In the genomic region with DNA sequence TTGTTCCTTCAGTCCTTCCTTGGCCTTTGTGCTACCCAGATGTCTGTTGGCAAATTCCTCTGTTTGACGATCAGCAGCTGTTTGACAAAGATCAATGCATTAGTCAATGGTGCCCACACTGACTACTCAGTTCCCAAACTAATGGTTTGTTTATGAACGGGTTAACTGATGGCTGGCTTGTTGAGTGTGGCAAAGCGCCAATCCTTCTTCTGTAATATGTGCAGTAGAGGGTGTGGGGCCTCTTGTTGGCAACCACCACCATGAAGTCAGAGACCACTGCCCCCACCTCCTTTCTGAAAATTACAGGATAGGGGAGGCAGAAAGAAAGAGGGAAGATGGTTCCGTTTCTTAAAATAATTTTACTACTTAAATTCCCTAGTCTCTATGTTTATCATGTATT, we compare ENCODE assay signal across 21 cellular contexts. TPM values are rescaled to one million over a fixed set of nuclear protein-coding genes. Genes with fewer than 3 reads are reported as not detected.
DNase-seq lines count a peak whose midpoint lies in the region; ATAC-seq and TF ChIP-seq lines count a peak whose summit lies in the region.
"Had no signal": no experiment of that assay in that cellular context is flagged by ENCODE, and none has a peak within 500 bp of the region (broad histone marks: within the 10 kb centered on the region; RNA-seq: fewer than 3 reads in every experiment).

No MANE protein-coding gene starts in this region.

- H3K27me3 Mint-ChIP-seq in activated CD4-positive, alpha-beta T cell treated with anti-CD3 and anti-CD28 coated beads for 36 hours: peaks cover 51% of the 10 kb centered on the region
- peaks cover 51% of the 10 kb centered on the region for H3K27me3 Mint-ChIP-seq in activated CD4-positive, alpha-beta memory T cell treated with anti-CD3 and anti-CD28 coated beads, Interleukin-2, amount 10 ng/mL, durations not matched to agents 7 days and 5 days

- intact Hi-C loops in left ventricle myocardium inferior (cut with micrococcal nuclease) (no loop called here), left cardiac atrium (cut with DNase I) (no loop called here)
- intact Hi-C loops in activated CD4-positive, alpha-beta T cell treated with anti-CD3 and anti-CD28 coated beads for 36 hours (cut with DNase I, micrococcal nuclease): no loop called here

- no peaks in the 10 kb centered on the region for H3K36me3 Mint-ChIP-seq in activated CD4-positive, alpha-beta T cell treated with anti-CD3 and anti-CD28 coated beads for 36 hours (ENCODE audit: low read depth)
- no peaks in the 10 kb centered on the region for H3K36me3 Mint-ChIP-seq in activated CD4-positive, alpha-beta memory T cell treated with anti-CD3 and anti-CD28 coated beads, Interleukin-2, amount 10 ng/mL, durations not matched to agents 7 days and 5 days (ENCODE audit: low read depth)
- H3K36me3 Mint-ChIP-seq: activated naive CD4-positive, alpha-beta T cell treated with anti-CD3 and anti-CD28 coated beads, Interleukin-2, amount 10 ng/mL, durations not matched to agents 7 days and 5 days; stimulated activated memory B cell treated with anti-CD40 and anti-IgM and Interleukin-4, amounts not matched to agents 10 μg/mL and 1 μg/mL and 100 μg/mL, for 72 hours had no signal

- H3K4me3 ChIP-seq in left ventricle myocardium inferior (no peak overlapping the region), mesodermal cell (ENCODE audit: extremely low read depth, insufficient read depth, low read length, poor library complexity, severe bottlenecking) (no peak overlapping the region)
- H3K4me3 ChIP-seq: BLaER1 had no signal

- H3K36me3 ChIP-seq in left ventricle myocardium inferior: no peaks in the 10 kb centered on the region
- no peaks in the 10 kb centered on the region for H3K36me3 ChIP-seq in mesodermal cell (ENCODE audit: control insufficient read depth, insufficient read depth, low read length)
- H3K36me3 ChIP-seq: BLaER1 had no signal

- H3K4me1 ChIP-seq in left ventricle myocardium inferior (peaks cover 40% of the 10 kb centered on the region), mesodermal cell (ENCODE audit: control insufficient read depth, insufficient read depth, low read length, poor library complexity, severe bottlenecking) (peaks cover 28% of the 10 kb centered on the region)
- H3K4me1 ChIP-seq: BLaER1 had no signal

- TF ChIP-seq CTCF in left ventricle myocardium inferior (IDR thresholded peaks at IDR 0.05; ENCODE audit: borderline replicate concordance): no peak

- H3K27ac ChIP-seq in left ventricle myocardium inferior (replicated peaks): peak overlapping the region; percentile 77
- peak overlapping the region; percentile 95 for H3K27ac ChIP-seq in mesodermal cell (ENCODE audit: low read depth, low read length, severe bottlenecking)
- H3K27ac ChIP-seq: BLaER1 had no signal

- no peaks in the 10 kb centered on the region for H3K9me3 ChIP-seq in left ventricle myocardium inferior (replicated peaks)
- no peaks in the 10 kb centered on the region for H3K9me3 ChIP-seq in mesodermal cell (ENCODE audit: control insufficient read depth, low read length)

- in situ Hi-C loops in SK-MEL-5 (cut with HindIII; ENCODE audit: low pct_unique_long_range_greater_than_20kb, low sequenced_read_pairs): no loop called here

- H3K27me3 ChIP-seq in left ventricle myocardium inferior (ENCODE audit: low read depth): peaks cover 30% of the 10 kb centered on the region
- H3K27me3 ChIP-seq: BLaER1 had no signal

- no peaks in the 10 kb centered on the region for H3K9me3 Mint-ChIP-seq in activated CD4-positive, alpha-beta T cell treated with anti-CD3 and anti-CD28 coated beads for 36 hours (ENCODE audit: low read depth)
- H3K9me3 Mint-ChIP-seq in activated CD4-positive, alpha-beta memory T cell treated with anti-CD3 and anti-CD28 coated beads, Interleukin-2, amount 10 ng/mL, durations not matched to agents 7 days and 5 days: no peaks in the 10 kb centered on the region
- H3K9me3 Mint-ChIP-seq: activated naive CD4-positive, alpha-beta T cell treated with anti-CD3 and anti-CD28 coated beads, Interleukin-2, amount 10 ng/mL, durations not matched to agents 7 days and 5 days; activated T-cell treated with anti-CD3 and anti-CD28 coated beads, Interleukin-2, amount 50 U/mL, for 72 hours; central memory CD8-positive, alpha-beta T cell; stimulated activated memory B cell treated with anti-CD40 and anti-IgM and Interleukin-4, amounts not matched to agents 10 μg/mL and 1 μg/mL and 100 μg/mL, for 72 hours; T-helper 1 cell treated with Interleukin-12 subunit alpha and Interleukin-12 subunit beta and Interleukin-4 antibody, amounts not matched to agents 30 μg/mL and 1 μg/mL, for 36 hours had no signal

- WGBS in mesodermal cell (ENCODE audit: insufficient coverage in 2 of 2), 2 experiments: 83 to 100% methylated on average over 1 to 2 of the region's 4 CpGs

- no peak overlapping the region for H3K4me3 Mint-ChIP-seq in activated CD4-positive, alpha-beta T cell treated with anti-CD3 and anti-CD28 coated beads for 36 hours
- no peak overlapping the region for H3K4me3 Mint-ChIP-seq in activated CD4-positive, alpha-beta memory T cell treated with anti-CD3 and anti-CD28 coated beads, Interleukin-2, amount 10 ng/mL, durations not matched to agents 7 days and 5 days
- H3K4me3 Mint-ChIP-seq: activated naive CD4-positive, alpha-beta T cell treated with anti-CD3 and anti-CD28 coated beads, Interleukin-2, amount 10 ng/mL, durations not matched to agents 7 days and 5 days; activated T-cell treated with anti-CD3 and anti-CD28 coated beads, Interleukin-2, amount 50 U/mL, for 72 hours; central memory CD8-positive, alpha-beta T cell; stimulated activated memory B cell treated with anti-CD40 and anti-IgM and Interleukin-4, amounts not matched to agents 10 μg/mL and 1 μg/mL and 100 μg/mL, for 72 hours; T-helper 1 cell treated with Interleukin-12 subunit alpha and Interleukin-12 subunit beta and Interleukin-4 antibody, amounts not matched to agents 30 μg/mL and 1 μg/mL, for 36 hours had no signal

- POLR2A ChIA-PET in activated CD4-positive, alpha-beta T cell treated with anti-CD3 and anti-CD28 coated beads for 36 hours (lab: Charles Lee): no interaction called here
- POLR2A ChIA-PET in activated CD4-positive, alpha-beta memory T cell treated with anti-CD3 and anti-CD28 coated beads, Interleukin-2, amount 10 ng/mL, durations not matched to agents 7 days and 5 days (lab: Charles Lee): no interaction called here

- no peak for DNase-seq in left ventricle myocardium inferior
- no peak for DNase-seq in left cardiac atrium
- peak; percentile 5 for DNase-seq in SK-MEL-5 (ENCODE audit: low read depth, low spot score)
- DNase-seq in activated CD4-positive, alpha-beta T cell treated with anti-CD3 and anti-CD28 coated beads for 36 hours: no peak
- no peak for DNase-seq in activated CD4-positive, alpha-beta memory T cell treated with anti-CD3 and anti-CD28 coated beads, Interleukin-2, amount 10 ng/mL, durations not matched to agents 7 days and 5 days
- DNase-seq: activated CD4-positive, alpha-beta T cell treated with anti-CD3 and anti-CD28 coated beads for 4 hours; activated naive CD4-positive, alpha-beta T cell treated with anti-CD3 and anti-CD28 coated beads, Interleukin-2, amount 10 ng/mL, durations not matched to agents 7 days and 5 days; activated T-cell treated with anti-CD3 and anti-CD28 coated beads, Interleukin-2, amount 50 U/mL, for 72 hours; COR-L47; DND-41; NCI-H187 treated with DMSO at 0.1 percent for 48 hours; NCI-H774; SIG-M5; stimulated activated CD4-positive, alpha-beta T cell treated with anti-CD3 and anti-CD28 coated beads, Interleukin-4, amount 100 ng/mL, for 1 hour had no signal

- CTCF ChIA-PET in activated CD4-positive, alpha-beta T cell treated with anti-CD3 and anti-CD28 coated beads for 36 hours (lab: Charles Lee): interaction anchor here (0.8 kb wide), 1 partner anchor 10 kb away, joined by 3 read pairs; no protein-coding TSS in a partner anchor
- CTCF ChIA-PET in activated CD4-positive, alpha-beta memory T cell treated with anti-CD3 and anti-CD28 coated beads, Interleukin-2, amount 10 ng/mL, durations not matched to agents 7 days and 5 days (lab: Charles Lee): no interaction called here

- H3K4me1 Mint-ChIP-seq in activated CD4-positive, alpha-beta T cell treated with anti-CD3 and anti-CD28 coated beads for 36 hours: peaks cover 6% of the 10 kb centered on the region
- H3K4me1 Mint-ChIP-seq in activated CD4-positive, alpha-beta memory T cell treated with anti-CD3 and anti-CD28 coated beads, Interleukin-2, amount 10 ng/mL, durations not matched to agents 7 days and 5 days: peaks cover 5% of the 10 kb centered on the region
- H3K4me1 Mint-ChIP-seq: central memory CD8-positive, alpha-beta T cell; stimulated activated memory B cell treated with anti-CD40 and anti-IgM and Interleukin-4, amounts not matched to agents 10 μg/mL and 1 μg/mL and 100 μg/mL, for 72 hours had no signal

- no peak overlapping the region for H3K27ac Mint-ChIP-seq in activated CD4-positive, alpha-beta T cell treated with anti-CD3 and anti-CD28 coated beads for 36 hours
- H3K27ac Mint-ChIP-seq in activated CD4-positive, alpha-beta memory T cell treated with anti-CD3 and anti-CD28 coated beads, Interleukin-2, amount 10 ng/mL, durations not matched to agents 7 days and 5 days: no peak overlapping the region
- H3K27ac Mint-ChIP-seq: activated naive CD4-positive, alpha-beta T cell treated with anti-CD3 and anti-CD28 coated beads, Interleukin-2, amount 10 ng/mL, durations not matched to agents 7 days and 5 days; activated T-cell treated with anti-CD3 and anti-CD28 coated beads, Interleukin-2, amount 50 U/mL, for 72 hours; stimulated activated memory B cell treated with anti-CD40 and anti-IgM and Interleukin-4, amounts not matched to agents 10 μg/mL and 1 μg/mL and 100 μg/mL, for 72 hours; T-helper 1 cell treated with Interleukin-12 subunit alpha and Interleukin-12 subunit beta and Interleukin-4 antibody, amounts not matched to agents 30 μg/mL and 1 μg/mL, for 36 hours had no signal

- ATAC-seq in left cardiac atrium (no peak), HG03159 (IDR thresholded peaks at IDR 0.05; ENCODE audit: unreplicated experiment) (no peak), GM18511 (IDR thresholded peaks at IDR 0.05; ENCODE audit: unreplicated experiment) (no peak)
- ATAC-seq in activated CD4-positive, alpha-beta T cell treated with anti-CD3 and anti-CD28 coated beads for 36 hours: no peak
- ATAC-seq: activated T-cell treated with anti-CD3 and anti-CD28 coated beads, Interleukin-2, amount 50 U/mL, for 72 hours; stimulated activated memory B cell treated with anti-CD40 and anti-IgM and Interleukin-4, amounts not matched to agents 10 μg/mL and 1 μg/mL and 100 μg/mL, for 72 hours had no signal

RNA-seq across cellular contexts. Expression of a gene that starts 2.6 kb away (rescaled TPM):
- total RNA-seq in left ventricle myocardium inferior: 11.2 TPM
- total RNA-seq in left cardiac atrium: 10 to 100 TPM; 15.2 to 25.7 TPM
- 0.50 and 1.1 TPM in 2 replicates for total RNA-seq in SK-MEL-5 (2014; rRNA removed; shearing (Covaris generic))
- 1.8 and 2.3 TPM in 2 replicates for polyA plus RNA-seq in SK-MEL-5 (2015; cell fraction: cytosol; rRNA removed)
- polyA plus RNA-seq in SK-MEL-5 (2015; cell fraction: nucleus; rRNA removed): 1.6 and 3.4 TPM in 2 replicates
- 6.5 TPM for polyA plus RNA-seq in mesodermal cell (2013, experiment 1 of 2)
- polyA plus RNA-seq in mesodermal cell (2013, experiment 2 of 2): 5.9 TPM
- total RNA-seq in activated CD4-positive, alpha-beta T cell treated with anti-CD3 and anti-CD28 coated beads for 36 hours: under 1 TPM; 0.02 to 0.04 TPM
- under 1 TPM; 0.03 to 0.08 TPM for total RNA-seq in activated CD4-positive, alpha-beta memory T cell treated with anti-CD3 and anti-CD28 coated beads, Interleukin-2, amount 10 ng/mL, durations not matched to agents 7 days and 5 days
